In genomic region chr1:1968767-1969504, GRCh38 we compare ENCODE assay signal across 20 cellular contexts. TPM values are rescaled to one million over a fixed set of nuclear protein-coding genes. Genes with fewer than 3 reads are reported as not detected.
"Had no signal": no experiment of that assay in that cellular context is flagged by ENCODE, and none has a peak within 500 bp of the region (broad histone marks: within the 10 kb centered on the region; RNA-seq: fewer than 3 reads in every experiment).

No MANE protein-coding gene starts in this region.

- ATAC-seq: right lobe of liver had no signal

- DNase-seq: activated CD4-positive, alpha-beta T cell treated with anti-CD3 and anti-CD28 coated beads for 1 hour; activated CD4-positive, alpha-beta T cell treated with anti-CD3 and anti-CD28 coated beads, Interleukin-2, amount 50 U/mL, for 4 hours; activated naive CD4-positive, alpha-beta T cell treated with anti-CD3 and anti-CD28 coated beads, Interleukin-2, amount 10 ng/mL, durations not matched to agents 7 days and 5 days; activated T-cell treated with anti-CD3 and anti-CD28 coated beads, Interleukin-2, amount 50 U/mL, for 24 hours; endodermal cell; hippocampal formation; kidney; nephron progenitor cell; psoas muscle; spleen had no signal

- H3K27me3 ChIP-seq: cardiac muscle cell, right lobe of liver had no signal

- H3K4me1 ChIP-seq: psoas muscle, right lobe of liver, spleen had no signal

- H3K9me3 ChIP-seq: psoas muscle, right lobe of liver, spleen had no signal

- H3K27me3 Mint-ChIP-seq: stimulated activated naive CD8-positive, alpha-beta T cell treated with anti-CD3 and anti-CD28 coated beads, Interleukin-15, Interleukin-2, amounts not matched to agents 100 ng/mL and 50 ng/mL, for 24 hours had no signal

- H3K36me3 ChIP-seq: cardiac muscle cell, right lobe of liver, spleen had no signal

- H3K4me3 ChIP-seq: cardiac muscle cell, dorsolateral prefrontal cortex, psoas muscle, right lobe of liver, spleen had no signal

- H3K4me1 Mint-ChIP-seq: activated naive CD4-positive, alpha-beta T cell treated with anti-CD3 and anti-CD28 coated beads, Interleukin-2, amount 10 ng/mL, durations not matched to agents 7 days and 5 days; endodermal cell had no signal

- H3K27ac ChIP-seq: cardiac muscle cell, psoas muscle, right lobe of liver, spleen, VCaP had no signal

- H3K9me3 Mint-ChIP-seq: activated T-cell treated with anti-CD3 and anti-CD28 coated beads, Interleukin-2, amount 50 U/mL, for 24 hours; nephron progenitor cell had no signal

- H3K36me3 Mint-ChIP-seq: activated naive CD4-positive, alpha-beta T cell treated with anti-CD3 and anti-CD28 coated beads, Interleukin-2, amount 10 ng/mL, durations not matched to agents 7 days and 5 days had no signal

- H3K4me3 Mint-ChIP-seq: activated naive CD4-positive, alpha-beta T cell treated with anti-CD3 and anti-CD28 coated beads, Interleukin-2, amount 10 ng/mL, durations not matched to agents 7 days and 5 days; activated T-cell treated with anti-CD3 and anti-CD28 coated beads, Interleukin-2, amount 50 U/mL, for 24 hours; endodermal cell; nephron progenitor cell; stimulated activated naive CD8-positive, alpha-beta T cell treated with anti-CD3 and anti-CD28 coated beads, Interleukin-15, Interleukin-2, amounts not matched to agents 100 ng/mL and 50 ng/mL, for 24 hours had no signal

- H3K27ac Mint-ChIP-seq: activated naive CD4-positive, alpha-beta T cell treated with anti-CD3 and anti-CD28 coated beads, Interleukin-2, amount 10 ng/mL, durations not matched to agents 7 days and 5 days; activated T-cell treated with anti-CD3 and anti-CD28 coated beads, Interleukin-2, amount 50 U/mL, for 24 hours; endodermal cell; nephron progenitor cell; stimulated activated naive CD8-positive, alpha-beta T cell treated with anti-CD3 and anti-CD28 coated beads, Interleukin-15, Interleukin-2, amounts not matched to agents 100 ng/mL and 50 ng/mL, for 24 hours had no signal

RNA-seq across cellular contexts. Expression of gene CFAP74, which starts 34.6 kb away (rescaled TPM):
- total RNA-seq: astrocyte; kidney; osteoblast; psoas muscle; T-helper 1 cell treated with Interleukin-12 subunit alpha and Interleukin-12 subunit beta and Interleukin-4 antibody, amounts not matched to agents 30 ng/mL and 1 ng/mL, for 36 hours had no signal

RNA-seq across cellular contexts. Expression of gene TMEM52, which starts 49.9 kb away (rescaled TPM):
- total RNA-seq: osteoblast; T-helper 1 cell treated with Interleukin-12 subunit alpha and Interleukin-12 subunit beta and Interleukin-4 antibody, amounts not matched to agents 30 ng/mL and 1 ng/mL, for 36 hours; ureter had no signal

RNA-seq across cellular contexts. Expression of gene GABRD, which starts 50.2 kb away (rescaled TPM):
- total RNA-seq: astrocyte; cardiac muscle cell; endodermal cell; liver; osteoblast; T-helper 1 cell treated with Interleukin-12 subunit alpha and Interleukin-12 subunit beta and Interleukin-4 antibody, amounts not matched to agents 30 ng/mL and 1 ng/mL, for 36 hours had no signal
- polyA plus RNA-seq: cardiac muscle cell had no signal

RNA-seq across cellular contexts. Expression of gene CALML6, which starts 53.9 kb away (rescaled TPM):
- total RNA-seq: T-helper 1 cell treated with Interleukin-12 subunit alpha and Interleukin-12 subunit beta and Interleukin-4 antibody, amounts not matched to agents 30 ng/mL and 1 ng/mL, for 36 hours had no signal
